1 cellular context compared by ENCODE assay signal in genomic region chr17:6677158-6677831, GRCh38.
TF ChIP-seq lines count a peak whose summit lies in the region.

No MANE protein-coding gene starts in this region.

TF ChIP-seq in HepG2, 621 proteins besides CTCF, POLR2A, EP300 and RAD21 (continued from another document and continues in another):
- TF ChIP-seq ZNF577 (CRISPR knock-in tag; IDR thresholded peaks at IDR 0.05; ENCODE audit: borderline replicate concordance, low read depth) (no peak), TEAD3 (CRISPR knock-in tag; optimal IDR thresholded peaks at IDR 0.05; ENCODE audit: borderline replicate concordance) (peak; percentile 20), FOXJ3 (CRISPR knock-in tag; IDR thresholded peaks at IDR 0.05; ENCODE audit: borderline replicate concordance) (no peak), AFF4 (CRISPR knock-in tag; IDR thresholded peaks at IDR 0.05) (0 out of 2 replicates have a peak, but pooled peaks have one; percentile 53), TBX2 (CRISPR knock-in tag; IDR thresholded peaks at IDR 0.05; ENCODE audit: borderline replicate concordance) (0 out of 2 replicates have a peak, but pooled peaks have one; percentile 14), MEIS2 (CRISPR knock-in tag; IDR thresholded peaks at IDR 0.05) (no peak), ZNF7 (CRISPR knock-in tag; IDR thresholded peaks at IDR 0.05) (no peak), ZNF232 (CRISPR knock-in tag; IDR thresholded peaks at IDR 0.05; ENCODE audit: borderline replicate concordance) (no peak), ZNF138 (CRISPR knock-in tag; IDR thresholded peaks at IDR 0.05; ENCODE audit: low read depth) (no peak), E2F2 (CRISPR knock-in tag; IDR thresholded peaks at IDR 0.05; ENCODE audit: borderline replicate concordance) (no peak), TEF (CRISPR knock-in tag; IDR thresholded peaks at IDR 0.05) (no peak), GPN1 (CRISPR knock-in tag; IDR thresholded peaks at IDR 0.05; ENCODE audit: borderline replicate concordance) (no peak), MYC (CRISPR knock-in tag; IDR thresholded peaks at IDR 0.05; ENCODE audit: borderline replicate concordance) (no peak; the same call in 1 of the 2 replicates), GTF2F1 (IDR thresholded peaks at IDR 0.05; ENCODE audit: low read length) (no peak), KDM3A (CRISPR knock-in tag; IDR thresholded peaks at IDR 0.05; ENCODE audit: low read depth) (no peak), MAZ (IDR thresholded peaks at IDR 0.05; ENCODE audit: borderline replicate concordance, low read depth, low read length) (no peak), MAZ (CRISPR knock-in tag; IDR thresholded peaks at IDR 0.05; ENCODE audit: low read depth) (0 out of 2 replicates have a peak, but pooled peaks have one; percentile 50), SPEN (CRISPR knock-in tag; IDR thresholded peaks at IDR 0.05; ENCODE audit: low read depth) (no peak), PATZ1 (CRISPR knock-in tag; IDR thresholded peaks at IDR 0.05) (no peak), ZFX (CRISPR knock-in tag; IDR thresholded peaks at IDR 0.05; ENCODE audit: low read depth) (0 out of 2 replicates have a peak, but pooled peaks have one; percentile 50), ELF1 (CRISPR knock-in tag; IDR thresholded peaks at IDR 0.05) (no peak), CBFB (CRISPR knock-in tag; IDR thresholded peaks at IDR 0.05) (peak; percentile 19; the same call in 1 of the 2 replicates), ZNF256 (CRISPR knock-in tag; conservative IDR thresholded peaks at IDR 0.05) (no peak), ZNF687 (CRISPR knock-in tag; IDR thresholded peaks at IDR 0.05) (peak; percentile 79), RXRA (CRISPR knock-in tag; IDR thresholded peaks at IDR 0.05) (peak; percentile 28; the same call in 1 of the 2 replicates), JUND (CRISPR knock-in tag; IDR thresholded peaks at IDR 0.05) (no peak), KDM5B (CRISPR knock-in tag; IDR thresholded peaks at IDR 0.05; ENCODE audit: borderline replicate concordance) (0 out of 2 replicates have a peak, but pooled peaks have one; percentile 46), ZNF136 (CRISPR knock-in tag; IDR thresholded peaks at IDR 0.05; ENCODE audit: low read depth) (no peak), ZNF292 (CRISPR knock-in tag; IDR thresholded peaks at IDR 0.05; ENCODE audit: borderline replicate concordance, low read depth) (0 out of 2 replicates have a peak, but pooled peaks have one; percentile 40), ZNF556 (CRISPR knock-in tag; IDR thresholded peaks at IDR 0.05; ENCODE audit: borderline replicate concordance) (peak; percentile 50; the same call in 1 of the 2 replicates), CHD4 (IDR thresholded peaks at IDR 0.05; ENCODE audit: borderline replicate concordance, low read length) (no peak), SIX4 (CRISPR knock-in tag; IDR thresholded peaks at IDR 0.05) (0 out of 2 replicates have a peak, but pooled peaks have one; percentile 25)
- TF ChIP-seq, protein P1, sequence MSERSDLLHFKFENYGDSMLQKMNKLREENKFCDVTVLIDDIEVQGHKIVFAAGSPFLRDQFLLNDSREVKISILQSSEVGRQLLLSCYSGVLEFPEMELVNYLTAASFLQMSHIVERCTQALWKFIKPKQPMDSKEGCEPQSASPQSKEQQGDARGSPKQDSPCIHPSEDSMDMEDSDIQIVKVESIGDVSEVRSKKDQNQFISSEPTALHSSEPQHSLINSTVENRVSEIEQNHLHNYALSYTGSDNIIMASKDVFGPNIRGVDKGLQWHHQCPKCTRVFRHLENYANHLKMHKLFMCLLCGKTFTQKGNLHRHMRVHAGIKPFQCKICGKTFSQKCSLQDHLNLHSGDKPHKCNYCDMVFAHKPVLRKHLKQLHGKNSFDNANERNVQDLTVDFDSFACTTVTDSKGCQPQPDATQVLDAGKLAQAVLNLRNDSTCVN (CRISPR knock-in tag; IDR thresholded peaks at IDR 0.05; ENCODE audit: borderline replicate concordance): no peak
- TF ChIP-seq, protein P2, sequence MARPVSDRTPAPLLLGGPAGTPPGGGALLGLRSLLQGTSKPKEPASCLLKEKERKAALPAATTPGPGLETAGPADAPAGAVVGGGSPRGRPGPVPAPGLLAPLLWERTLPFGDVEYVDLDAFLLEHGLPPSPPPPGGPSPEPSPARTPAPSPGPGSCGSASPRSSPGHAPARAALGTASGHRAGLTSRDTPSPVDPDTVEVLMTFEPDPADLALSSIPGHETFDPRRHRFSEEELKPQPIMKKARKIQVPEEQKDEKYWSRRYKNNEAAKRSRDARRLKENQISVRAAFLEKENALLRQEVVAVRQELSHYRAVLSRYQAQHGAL (CRISPR knock-in tag; IDR thresholded peaks at IDR 0.05; ENCODE audit: not compliant biosample characterization): no peak
- TF ChIP-seq, protein P3, sequence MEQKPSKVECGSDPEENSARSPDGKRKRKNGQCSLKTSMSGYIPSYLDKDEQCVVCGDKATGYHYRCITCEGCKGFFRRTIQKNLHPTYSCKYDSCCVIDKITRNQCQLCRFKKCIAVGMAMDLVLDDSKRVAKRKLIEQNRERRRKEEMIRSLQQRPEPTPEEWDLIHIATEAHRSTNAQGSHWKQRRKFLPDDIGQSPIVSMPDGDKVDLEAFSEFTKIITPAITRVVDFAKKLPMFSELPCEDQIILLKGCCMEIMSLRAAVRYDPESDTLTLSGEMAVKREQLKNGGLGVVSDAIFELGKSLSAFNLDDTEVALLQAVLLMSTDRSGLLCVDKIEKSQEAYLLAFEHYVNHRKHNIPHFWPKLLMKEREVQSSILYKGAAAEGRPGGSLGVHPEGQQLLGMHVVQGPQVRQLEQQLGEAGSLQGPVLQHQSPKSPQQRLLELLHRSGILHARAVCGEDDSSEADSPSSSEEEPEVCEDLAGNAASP (CRISPR knock-in tag; IDR thresholded peaks at IDR 0.05; ENCODE audit: borderline replicate concordance): 0 out of 2 replicates have a peak, but pooled peaks have one; percentile 25
- TF ChIP-seq, protein P4, sequence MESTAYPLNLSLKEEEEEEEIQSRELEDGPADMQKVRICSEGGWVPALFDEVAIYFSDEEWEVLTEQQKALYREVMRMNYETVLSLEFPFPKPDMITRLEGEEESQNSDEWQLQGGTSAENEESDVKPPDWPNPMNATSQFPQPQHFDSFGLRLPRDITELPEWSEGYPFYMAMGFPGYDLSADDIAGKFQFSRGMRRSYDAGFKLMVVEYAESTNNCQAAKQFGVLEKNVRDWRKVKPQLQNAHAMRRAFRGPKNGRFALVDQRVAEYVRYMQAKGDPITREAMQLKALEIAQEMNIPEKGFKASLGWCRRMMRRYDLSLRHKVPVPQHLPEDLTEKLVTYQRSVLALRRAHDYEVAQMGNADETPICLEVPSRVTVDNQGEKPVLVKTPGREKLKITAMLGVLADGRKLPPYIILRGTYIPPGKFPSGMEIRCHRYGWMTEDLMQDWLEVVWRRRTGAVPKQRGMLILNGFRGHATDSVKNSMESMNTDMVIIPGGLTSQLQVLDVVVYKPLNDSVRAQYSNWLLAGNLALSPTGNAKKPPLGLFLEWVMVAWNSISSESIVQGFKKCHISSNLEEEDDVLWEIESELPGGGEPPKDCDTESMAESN (CRISPR knock-in tag; conservative IDR thresholded peaks at IDR 0.05): 0 out of 2 replicates have a peak, but pooled peaks have one; percentile 18
- TF ChIP-seq, protein P5, sequence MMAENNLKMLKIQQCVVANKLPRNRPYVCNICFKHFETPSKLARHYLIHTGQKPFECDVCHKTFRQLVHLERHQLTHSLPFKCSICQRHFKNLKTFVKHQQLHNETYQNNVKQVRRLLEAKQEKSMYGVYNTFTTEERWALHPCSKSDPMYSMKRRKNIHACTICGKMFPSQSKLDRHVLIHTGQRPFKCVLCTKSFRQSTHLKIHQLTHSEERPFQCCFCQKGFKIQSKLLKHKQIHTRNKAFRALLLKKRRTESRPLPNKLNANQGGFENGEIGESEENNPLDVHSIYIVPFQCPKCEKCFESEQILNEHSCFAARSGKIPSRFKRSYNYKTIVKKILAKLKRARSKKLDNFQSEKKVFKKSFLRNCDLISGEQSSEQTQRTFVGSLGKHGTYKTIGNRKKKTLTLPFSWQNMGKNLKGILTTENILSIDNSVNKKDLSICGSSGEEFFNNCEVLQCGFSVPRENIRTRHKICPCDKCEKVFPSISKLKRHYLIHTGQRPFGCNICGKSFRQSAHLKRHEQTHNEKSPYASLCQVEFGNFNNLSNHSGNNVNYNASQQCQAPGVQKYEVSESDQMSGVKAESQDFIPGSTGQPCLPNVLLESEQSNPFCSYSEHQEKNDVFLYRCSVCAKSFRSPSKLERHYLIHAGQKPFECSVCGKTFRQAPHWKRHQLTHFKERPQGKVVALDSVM (CRISPR knock-in tag; IDR thresholded peaks at IDR 0.05): peak; percentile 74
